2 cellular contexts compared by ENCODE assay signal in genomic region chr5:25091917-25092316, GRCh38.
TF ChIP-seq lines count a peak whose summit lies in the region.

No MANE protein-coding gene starts in this region.

TF ChIP-seq in A549, 52 proteins besides CTCF, POLR2A, EP300 and RAD21 (continued from another document):
- no peak for TF ChIP-seq HMGXB4 (CRISPR knock-in tag; IDR thresholded peaks at IDR 0.05; ENCODE audit: borderline replicate concordance)
- no peak for TF ChIP-seq SMC3 (IDR thresholded peaks at IDR 0.05)
- TF ChIP-seq ZFP36 (IDR thresholded peaks at IDR 0.05; ENCODE audit: borderline replicate concordance, partially characterized antibody) = no peak
- TF ChIP-seq CBX8 (IDR thresholded peaks at IDR 0.05) = no peak
- no peak for TF ChIP-seq NR3C1 (IDR thresholded peaks at IDR 0.05)

TF ChIP-seq in HepG2, 621 proteins besides CTCF, POLR2A, EP300 and RAD21 (continued from another document):
- TF ChIP-seq, protein P1, sequence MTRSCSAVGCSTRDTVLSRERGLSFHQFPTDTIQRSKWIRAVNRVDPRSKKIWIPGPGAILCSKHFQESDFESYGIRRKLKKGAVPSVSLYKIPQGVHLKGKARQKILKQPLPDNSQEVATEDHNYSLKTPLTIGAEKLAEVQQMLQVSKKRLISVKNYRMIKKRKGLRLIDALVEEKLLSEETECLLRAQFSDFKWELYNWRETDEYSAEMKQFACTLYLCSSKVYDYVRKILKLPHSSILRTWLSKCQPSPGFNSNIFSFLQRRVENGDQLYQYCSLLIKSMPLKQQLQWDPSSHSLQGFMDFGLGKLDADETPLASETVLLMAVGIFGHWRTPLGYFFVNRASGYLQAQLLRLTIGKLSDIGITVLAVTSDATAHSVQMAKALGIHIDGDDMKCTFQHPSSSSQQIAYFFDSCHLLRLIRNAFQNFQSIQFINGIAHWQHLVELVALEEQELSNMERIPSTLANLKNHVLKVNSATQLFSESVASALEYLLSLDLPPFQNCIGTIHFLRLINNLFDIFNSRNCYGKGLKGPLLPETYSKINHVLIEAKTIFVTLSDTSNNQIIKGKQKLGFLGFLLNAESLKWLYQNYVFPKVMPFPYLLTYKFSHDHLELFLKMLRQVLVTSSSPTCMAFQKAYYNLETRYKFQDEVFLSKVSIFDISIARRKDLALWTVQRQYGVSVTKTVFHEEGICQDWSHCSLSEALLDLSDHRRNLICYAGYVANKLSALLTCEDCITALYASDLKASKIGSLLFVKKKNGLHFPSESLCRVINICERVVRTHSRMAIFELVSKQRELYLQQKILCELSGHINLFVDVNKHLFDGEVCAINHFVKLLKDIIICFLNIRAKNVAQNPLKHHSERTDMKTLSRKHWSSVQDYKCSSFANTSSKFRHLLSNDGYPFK (CRISPR knock-in tag; IDR thresholded peaks at IDR 0.05; ENCODE audit: borderline replicate concordance) = no peak
- TF ChIP-seq AKAP8 (CRISPR knock-in tag; IDR thresholded peaks at IDR 0.05) = no peak
- no peak for TF ChIP-seq ZBTB34 (CRISPR knock-in tag; IDR thresholded peaks at IDR 0.05)
